Comparison of ENCODE assay signal across 20 cellular contexts in the genomic region with DNA sequence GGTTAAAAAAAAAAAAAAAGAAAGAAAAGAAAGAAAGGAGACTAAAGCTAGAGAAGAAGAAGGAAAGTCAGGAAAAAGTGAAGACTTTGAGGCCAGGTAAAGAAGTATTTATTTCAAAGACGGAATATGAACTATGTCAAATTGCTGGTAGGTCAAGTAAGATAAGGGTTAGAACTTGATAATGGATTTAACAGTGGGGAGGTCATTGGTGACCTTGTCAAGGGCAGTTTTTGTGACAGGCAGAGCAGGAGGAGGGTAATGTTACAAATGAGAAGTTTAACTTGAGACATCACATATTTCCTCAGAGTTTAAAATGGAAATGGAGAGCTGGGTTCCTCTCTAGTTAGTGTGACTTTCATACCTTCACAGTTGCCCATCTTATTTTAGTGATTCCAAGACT. TPM values are rescaled to one million over a fixed set of nuclear protein-coding genes. Genes with fewer than 3 reads are reported as not detected.
DNase-seq lines count a peak whose midpoint lies in the region; ATAC-seq and TF ChIP-seq lines count a peak whose summit lies in the region.
"Had no signal": no experiment of that assay in that cellular context is flagged by ENCODE, and none has a peak within 500 bp of the region (broad histone marks: within the 10 kb centered on the region; RNA-seq: fewer than 3 reads in every experiment).

No MANE protein-coding gene starts in this region.

- peaks cover 4% of the 10 kb centered on the region for H3K27me3 Mint-ChIP-seq in glutamatergic neuron (ENCODE audit: unreplicated experiment)
- H3K27me3 Mint-ChIP-seq: CD4-positive, alpha-beta T cell; CD8-positive, alpha-beta memory T cell had no signal

- H3K9me3 Mint-ChIP-seq in glutamatergic neuron (ENCODE audit: unreplicated experiment): peaks cover 5% of the 10 kb centered on the region
- H3K9me3 Mint-ChIP-seq: CD4-positive, alpha-beta T cell; CD8-positive, alpha-beta memory T cell had no signal

- peak overlapping the region; percentile 96 for H3K27ac Mint-ChIP-seq in glutamatergic neuron (ENCODE audit: unreplicated experiment)
- H3K27ac Mint-ChIP-seq: CD4-positive, alpha-beta T cell had no signal

- H3K4me1 Mint-ChIP-seq in glutamatergic neuron (ENCODE audit: low read depth, unreplicated experiment): peaks cover 44% of the 10 kb centered on the region

- in situ Hi-C loops in GM13977 (cut with MboI; ENCODE audit: low pct_unique_long_range_greater_than_20kb, low sequenced_read_pairs, unreplicated experiment): no loop called here

- no peaks in the 10 kb centered on the region for H3K9me3 ChIP-seq in left ventricle myocardium inferior (replicated peaks)
- H3K9me3 ChIP-seq: A549; BE2C; BLaER1 treated with 17β-estradiol and CSF1 and Interleukin-3, amounts not matched to agents 10 nM and 100 nM; HAP-1 had no signal

- TF ChIP-seq CTCF in left ventricle myocardium inferior (IDR thresholded peaks at IDR 0.05; ENCODE audit: borderline replicate concordance) (no peak), VCaP (conservative IDR thresholded peaks at IDR 0.05) (no peak), glutamatergic neuron (IDR thresholded peaks at IDR 0.05; ENCODE audit: partially characterized antibody, unreplicated experiment) (no peak), GM13977 (IDR thresholded peaks at IDR 0.05; ENCODE audit: extremely low read depth, insufficient read depth, missing control alignments) (no peak)

- H3K36me3 Mint-ChIP-seq in glutamatergic neuron (ENCODE audit: unreplicated experiment): no peaks in the 10 kb centered on the region

- H3K4me3 ChIP-seq in left ventricle myocardium inferior: no peak overlapping the region
- H3K4me3 ChIP-seq: A549; BLaER1 treated with 17β-estradiol and CSF1 and Interleukin-3, amounts not matched to agents 10 nM and 100 nM; HAP-1 had no signal

- ATAC-seq in GM18868 (IDR thresholded peaks at IDR 0.05; ENCODE audit: unreplicated experiment): no peak
- ATAC-seq: A549 had no signal

- peak overlapping the region; percentile 2 for H3K27ac ChIP-seq in left ventricle myocardium inferior (replicated peaks)
- peak overlapping the region; percentile 77 for H3K27ac ChIP-seq in VCaP
- H3K27ac ChIP-seq: A549; BLaER1 treated with 17β-estradiol and CSF1 and Interleukin-3, amounts not matched to agents 10 nM and 100 nM had no signal

- peaks cover 29% of the 10 kb centered on the region for H3K4me1 ChIP-seq in left ventricle myocardium inferior
- H3K4me1 ChIP-seq: A549, BE2C, HAP-1 had no signal

- no peaks in the 10 kb centered on the region for H3K36me3 ChIP-seq in left ventricle myocardium inferior
- H3K36me3 ChIP-seq: BE2C, HAP-1 had no signal

- intact Hi-C loops in left ventricle myocardium inferior (cut with micrococcal nuclease) (no loop called here), cardiac septum (cut with DNase I) (no loop called here)

- DNase-seq in left ventricle myocardium inferior (no peak), cardiac septum (ENCODE audit: low spot score) (no peak), glutamatergic neuron (no peak), GM13977 (ENCODE audit: low spot score) (no peak)
- DNase-seq: 8988T; ACHN; AML-193; BE2C; CD4-positive, alpha-beta T cell; CD8-positive, alpha-beta memory T cell; DMS53; DMS79 treated with DMSO at 0.1 percent for 48 hours; GF-D8; GOT3 had no signal

- H3K4me3 Mint-ChIP-seq in glutamatergic neuron (ENCODE audit: unreplicated experiment): peak overlapping the region; percentile 72
- H3K4me3 Mint-ChIP-seq: CD14-positive monocyte; CD4-positive, alpha-beta T cell; CD8-positive, alpha-beta memory T cell had no signal

- no peaks in the 10 kb centered on the region for H3K27me3 ChIP-seq in left ventricle myocardium inferior (ENCODE audit: low read depth)
- H3K27me3 ChIP-seq: BE2C; BLaER1 treated with 17β-estradiol and CSF1 and Interleukin-3, amounts not matched to agents 10 nM and 100 nM had no signal

RNA-seq across cellular contexts. Expression of a gene that starts 9.5 kb away (rescaled TPM):
- 29.3 TPM for total RNA-seq in left ventricle myocardium inferior
- 28.0 TPM for total RNA-seq in cardiac septum
- total RNA-seq in glutamatergic neuron (ENCODE audit: unreplicated experiment): 41.8 TPM

RNA-seq across cellular contexts. Expression of a gene that starts 22.3 kb away (rescaled TPM):
- total RNA-seq in left ventricle myocardium inferior (117 TPM), cardiac septum (68.3 TPM), glutamatergic neuron (ENCODE audit: unreplicated experiment) (66.7 TPM)
